1 cellular context compared by ENCODE assay signal in the genomic region with DNA sequence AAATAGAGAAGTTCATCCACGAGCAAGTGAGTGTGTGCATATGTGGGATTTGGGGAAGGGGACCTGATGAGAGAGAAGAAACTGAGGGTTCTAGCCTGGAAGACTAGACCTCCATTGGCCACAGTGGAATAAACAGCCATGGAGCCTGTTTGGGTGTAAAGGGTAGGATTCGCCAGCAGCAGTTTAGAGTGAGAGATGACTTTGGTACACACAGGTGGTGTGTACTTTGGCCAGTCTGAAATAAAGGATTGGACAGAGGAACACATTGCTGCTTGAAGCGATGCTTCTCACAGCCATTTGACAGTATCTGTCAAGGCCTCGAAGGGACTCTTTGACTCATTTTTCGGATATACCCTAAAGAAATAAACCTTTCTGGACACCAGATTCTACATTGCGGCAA.
A peak's percentile ranks its signal among the peaks of the same experiment; 100 is the strongest.
TF ChIP-seq lines count a peak whose summit lies in the region.

No MANE protein-coding gene starts in this region.

TF ChIP-seq in liver, 16 proteins besides CTCF, POLR2A, EP300 and RAD21 (continued from another document):
- TF ChIP-seq, protein P1, sequence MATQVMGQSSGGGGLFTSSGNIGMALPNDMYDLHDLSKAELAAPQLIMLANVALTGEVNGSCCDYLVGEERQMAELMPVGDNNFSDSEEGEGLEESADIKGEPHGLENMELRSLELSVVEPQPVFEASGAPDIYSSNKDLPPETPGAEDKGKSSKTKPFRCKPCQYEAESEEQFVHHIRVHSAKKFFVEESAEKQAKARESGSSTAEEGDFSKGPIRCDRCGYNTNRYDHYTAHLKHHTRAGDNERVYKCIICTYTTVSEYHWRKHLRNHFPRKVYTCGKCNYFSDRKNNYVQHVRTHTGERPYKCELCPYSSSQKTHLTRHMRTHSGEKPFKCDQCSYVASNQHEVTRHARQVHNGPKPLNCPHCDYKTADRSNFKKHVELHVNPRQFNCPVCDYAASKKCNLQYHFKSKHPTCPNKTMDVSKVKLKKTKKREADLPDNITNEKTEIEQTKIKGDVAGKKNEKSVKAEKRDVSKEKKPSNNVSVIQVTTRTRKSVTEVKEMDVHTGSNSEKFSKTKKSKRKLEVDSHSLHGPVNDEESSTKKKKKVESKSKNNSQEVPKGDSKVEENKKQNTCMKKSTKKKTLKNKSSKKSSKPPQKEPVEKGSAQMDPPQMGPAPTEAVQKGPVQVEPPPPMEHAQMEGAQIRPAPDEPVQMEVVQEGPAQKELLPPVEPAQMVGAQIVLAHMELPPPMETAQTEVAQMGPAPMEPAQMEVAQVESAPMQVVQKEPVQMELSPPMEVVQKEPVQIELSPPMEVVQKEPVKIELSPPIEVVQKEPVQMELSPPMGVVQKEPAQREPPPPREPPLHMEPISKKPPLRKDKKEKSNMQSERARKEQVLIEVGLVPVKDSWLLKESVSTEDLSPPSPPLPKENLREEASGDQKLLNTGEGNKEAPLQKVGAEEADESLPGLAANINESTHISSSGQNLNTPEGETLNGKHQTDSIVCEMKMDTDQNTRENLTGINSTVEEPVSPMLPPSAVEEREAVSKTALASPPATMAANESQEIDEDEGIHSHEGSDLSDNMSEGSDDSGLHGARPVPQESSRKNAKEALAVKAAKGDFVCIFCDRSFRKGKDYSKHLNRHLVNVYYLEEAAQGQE (IDR thresholded peaks at IDR 0.05): peak; percentile 20
- no peak for TF ChIP-seq NR2F2 (IDR thresholded peaks at IDR 0.05)
- TF ChIP-seq YY1 (IDR thresholded peaks at IDR 0.05): peak; percentile 85
